In the genomic region with DNA sequence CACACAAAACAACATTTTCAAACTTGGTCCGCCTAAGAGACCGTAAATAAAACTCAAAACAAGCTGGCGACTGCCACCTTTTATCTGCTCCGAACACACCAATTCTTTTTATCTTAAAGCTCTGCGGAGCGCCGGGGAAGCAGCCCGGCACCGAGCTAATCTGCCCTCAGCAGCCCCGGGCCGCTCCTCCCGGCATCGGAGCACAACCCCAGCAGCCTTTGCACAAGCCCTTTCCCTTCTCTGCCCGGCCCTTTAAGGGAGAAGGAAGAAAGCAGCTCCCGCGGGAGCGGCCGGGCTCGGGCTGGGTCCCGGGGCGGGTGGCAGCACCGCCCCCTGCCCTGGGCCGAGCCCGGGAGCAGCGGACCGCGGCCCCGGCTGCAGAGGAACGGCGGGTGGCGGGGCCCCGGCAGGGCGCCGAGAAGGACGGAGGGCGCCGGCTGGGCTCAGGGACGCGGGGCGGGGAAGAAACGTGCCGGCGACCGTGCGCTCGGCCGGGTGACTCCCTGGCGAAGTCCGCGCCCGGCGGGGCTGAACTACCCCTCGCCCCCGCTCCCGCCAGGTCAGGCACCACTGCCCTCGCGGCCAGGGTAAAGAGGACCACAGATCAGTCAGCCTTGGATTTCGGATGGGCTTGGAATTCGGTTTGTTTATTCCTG, we compare ENCODE assay signal across 8 cellular contexts.
DNase-seq lines count a peak whose midpoint lies in the region; ATAC-seq and TF ChIP-seq lines count a peak whose summit lies in the region.

No MANE protein-coding gene starts in this region.

- H3K9me3 ChIP-seq in NT2/D1 (ENCODE audit: insufficient read depth, low read length) (no peaks in the 10 kb centered on the region), left lung (no peaks in the 10 kb centered on the region)

- peak overlapping the region; percentile 91 to 96 for H3K27ac ChIP-seq in coronary artery
- H3K27ac ChIP-seq in left lung = peak overlapping the region; percentile 70 to 83
- peak overlapping the region; percentile 61 for H3K27ac ChIP-seq in temporal lobe (ENCODE audit: low read depth, low read length)

- peak overlapping the region; percentile 72 for H3K9ac ChIP-seq in NT2/D1 (ENCODE audit: insufficient read length, low read depth)

- peaks cover 50% of the 10 kb centered on the region for H3K27me3 Mint-ChIP-seq in activated naive CD4-positive, alpha-beta T cell treated with anti-CD3 and anti-CD28 coated beads for 36 hours (ENCODE audit: low read depth)

- intact Hi-C loops in activated naive CD4-positive, alpha-beta T cell treated with anti-CD3 and anti-CD28 coated beads for 36 hours (cut with micrococcal nuclease) = loop anchor here (1.0 to 10.0 kb wide), 4 partner anchors 8 to 1630 kb away; a partner anchor contains a TSS
- intact Hi-C loops in left lung (cut with DNase I) = loop anchor here in 1 of 2 donors (10.0 kb wide), 2 partner anchors 780 to 950 kb away; no protein-coding TSS in a partner anchor

- H3K4me1 ChIP-seq in NT2/D1 (ENCODE audit: insufficient read depth, insufficient read length) (no peaks in the 10 kb centered on the region), left lung (peaks cover 6 to 29% of the 10 kb centered on the region in 2 donors)

- DNase-seq in activated naive CD4-positive, alpha-beta T cell treated with anti-CD3 and anti-CD28 coated beads for 36 hours = peak; percentile 18
- no peak for DNase-seq in activated naive CD4-positive, alpha-beta T cell treated with anti-CD3 and anti-CD28 coated beads, Interleukin-2, amount 50 U/mL, for 16 hours
- no peak for DNase-seq in NT2/D1 (ENCODE audit: low read depth, low spot score)
- DNase-seq in coronary artery (ENCODE audit: low spot score) = no peak
- peak in 1 of 2 donors; percentile 83 for DNase-seq in left lung

- TF ChIP-seq CTCF in coronary artery (IDR thresholded peaks at IDR 0.05) (no peak), left lung (IDR thresholded peaks at IDR 0.05) (no peak)

- H3K36me3 ChIP-seq in NT2/D1 (ENCODE audit: insufficient read depth, insufficient read length, low read length) (no peaks in the 10 kb centered on the region), left lung (no peaks in the 10 kb centered on the region)

- CTCF ChIA-PET in activated naive CD4-positive, alpha-beta T cell treated with anti-CD3 and anti-CD28 coated beads for 36 hours (lab: Charles Lee) = interaction anchor here (0.7 to 2.2 kb wide), 3 partner anchors 9 to 12 kb away, joined by 3 to 9 read pairs (median 3); no protein-coding TSS in a partner anchor

- ATAC-seq in left lung (peak; percentile 42), HG03095 (IDR thresholded peaks at IDR 0.05; ENCODE audit: unreplicated experiment) (no peak), HG03457 (IDR thresholded peaks at IDR 0.05; ENCODE audit: unreplicated experiment) (no peak)

- H3K27ac Mint-ChIP-seq in activated naive CD4-positive, alpha-beta T cell treated with anti-CD3 and anti-CD28 coated beads for 36 hours = no peak overlapping the region

- no peaks in the 10 kb centered on the region for H3K9me3 Mint-ChIP-seq in activated naive CD4-positive, alpha-beta T cell treated with anti-CD3 and anti-CD28 coated beads for 36 hours

- peak overlapping the region; percentile 60 for H3K4me3 Mint-ChIP-seq in activated naive CD4-positive, alpha-beta T cell treated with anti-CD3 and anti-CD28 coated beads for 36 hours

- H3K27me3 ChIP-seq in NT2/D1 (ENCODE audit: insufficient read depth, insufficient read length) (peaks cover 71% of the 10 kb centered on the region), left lung (peaks cover 36 to 100% of the 10 kb centered on the region in 2 donors)

- peaks cover 20% of the 10 kb centered on the region for H3K4me1 Mint-ChIP-seq in activated naive CD4-positive, alpha-beta T cell treated with anti-CD3 and anti-CD28 coated beads for 36 hours (ENCODE audit: low read depth)

- H3K36me3 Mint-ChIP-seq in activated naive CD4-positive, alpha-beta T cell treated with anti-CD3 and anti-CD28 coated beads for 36 hours (ENCODE audit: low read depth) = no peaks in the 10 kb centered on the region

- H3K4me3 ChIP-seq in NT2/D1 (ENCODE audit: insufficient read length, low read depth) = peak overlapping the region; percentile 49
- H3K4me3 ChIP-seq in coronary artery = peak overlapping the region; percentile 86
- H3K4me3 ChIP-seq in left lung = peak overlapping the region; percentile 39 to 55
